In genomic region chr14:71078481-71078880, GRCh38 we compare ENCODE assay signal across 15 cellular contexts.
"Had no signal": no experiment of that assay in that cellular context is flagged by ENCODE, and none has a peak within 500 bp of the region (broad histone marks: within the 10 kb centered on the region; RNA-seq: fewer than 3 reads in every experiment).

No MANE protein-coding gene starts in this region.

- ATAC-seq: left colon; mucosa of descending colon; naive thymus-derived CD8-positive, alpha-beta T cell; psoas muscle; stimulated activated naive B cell treated with anti-CD40 and anti-IgM and Interleukin-4, amounts not matched to agents 10 μg/mL and 1 μg/mL and 100 μg/mL, for 72 hours; stimulated activated naive CD8-positive, alpha-beta T cell treated with anti-CD3 and anti-CD28 coated beads, Interleukin-15, amount 100 ng/mL, for 72 hours; upper lobe of right lung had no signal

- DNase-seq: dermis blood vessel endothelial cell; erythroblast; foreskin melanocyte; head of caudate nucleus; left colon; mucosa of descending colon; naive thymus-derived CD8-positive, alpha-beta T cell; psoas muscle; sigmoid colon; stimulated activated CD4-positive, alpha-beta T cell treated with anti-CD3 and anti-CD28 coated beads, Interleukin-2, amount 100 ng/mL, for 24 hours; stimulated activated CD4-positive, alpha-beta T cell treated with anti-CD3 and anti-CD28 coated beads, Interleukin-4, amount 100 ng/mL, for 4 hours; stimulated activated naive B cell treated with anti-CD40 and anti-IgM and Interleukin-4, amounts not matched to agents 10 μg/mL and 1 μg/mL and 100 μg/mL, for 72 hours; stimulated activated naive CD8-positive, alpha-beta T cell treated with anti-CD3 and anti-CD28 coated beads, Interleukin-15, amount 100 ng/mL, for 72 hours; testis; upper lobe of right lung had no signal

- H3K4me3 Mint-ChIP-seq: naive thymus-derived CD8-positive, alpha-beta T cell; stimulated activated naive B cell treated with anti-CD40 and anti-IgM and Interleukin-4, amounts not matched to agents 10 μg/mL and 1 μg/mL and 100 μg/mL, for 72 hours; stimulated activated naive CD8-positive, alpha-beta T cell treated with anti-CD3 and anti-CD28 coated beads, Interleukin-15, amount 100 ng/mL, for 72 hours had no signal

- H3K4me1 Mint-ChIP-seq: stimulated activated naive CD8-positive, alpha-beta T cell treated with anti-CD3 and anti-CD28 coated beads, Interleukin-15, amount 100 ng/mL, for 72 hours had no signal

- H3K27ac Mint-ChIP-seq: stimulated activated naive B cell treated with anti-CD40 and anti-IgM and Interleukin-4, amounts not matched to agents 10 μg/mL and 1 μg/mL and 100 μg/mL, for 72 hours; stimulated activated naive CD8-positive, alpha-beta T cell treated with anti-CD3 and anti-CD28 coated beads, Interleukin-15, amount 100 ng/mL, for 72 hours had no signal

- H3K27me3 Mint-ChIP-seq: naive thymus-derived CD8-positive, alpha-beta T cell; stimulated activated naive B cell treated with anti-CD40 and anti-IgM and Interleukin-4, amounts not matched to agents 10 μg/mL and 1 μg/mL and 100 μg/mL, for 72 hours; stimulated activated naive CD8-positive, alpha-beta T cell treated with anti-CD3 and anti-CD28 coated beads, Interleukin-15, amount 100 ng/mL, for 72 hours had no signal
